1 cellular context compared by ENCODE assay signal in the genomic region with DNA sequence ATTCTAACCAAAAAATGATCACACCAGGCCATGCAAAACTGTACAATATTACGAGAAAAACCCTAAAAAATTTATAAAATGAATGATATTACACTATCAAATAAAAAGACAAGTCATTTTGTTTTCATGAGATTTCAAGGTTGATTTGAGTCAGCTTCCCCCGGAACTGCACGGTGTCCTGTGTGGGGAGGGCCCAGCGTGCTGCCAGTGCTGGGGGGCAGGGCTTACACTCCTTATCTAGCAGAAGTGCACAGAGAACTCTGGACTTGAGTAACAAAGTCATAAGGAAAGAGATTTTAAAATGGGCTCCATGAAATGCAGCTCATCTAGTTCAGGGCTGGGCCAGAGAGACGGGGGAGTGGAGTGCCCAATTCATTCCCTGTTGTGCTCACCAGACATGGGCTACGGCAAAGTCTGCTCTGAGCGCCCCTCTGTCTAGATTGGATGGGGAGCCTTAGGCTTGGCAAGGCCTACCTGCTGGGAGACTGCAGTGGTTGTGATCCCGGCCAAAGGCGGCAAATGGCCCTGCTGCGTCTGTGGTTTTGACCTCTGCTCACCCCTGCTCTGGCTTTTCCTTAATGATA.
A peak's percentile ranks its signal among the peaks of the same experiment; 100 is the strongest.
TF ChIP-seq lines count a peak whose summit lies in the region.

No MANE protein-coding gene starts in this region.

TF ChIP-seq in K562, 482 proteins besides CTCF, POLR2A, EP300 and RAD21 (continued from another document and continues in another):
- TF ChIP-seq ZNF407 (IDR thresholded peaks at IDR 0.05; ENCODE audit: low read depth) (no peak), SREBF2 (CRISPR knock-in tag; IDR thresholded peaks at IDR 0.05) (no peak), DNMT1 (IDR thresholded peaks at IDR 0.05) (no peak), KLF1 (tag; IDR thresholded peaks at IDR 0.05) (peak; percentile 50; the same call in 1 of the 2 replicates), ZNF133 (CRISPR knock-in tag; IDR thresholded peaks at IDR 0.05) (no peak), ZNF384 (IDR thresholded peaks at IDR 0.05; ENCODE audit: low read depth, low read length) (no peak), ZNF354B (CRISPR knock-in tag; IDR thresholded peaks at IDR 0.05) (no peak), ZNF780A (CRISPR knock-in tag; IDR thresholded peaks at IDR 0.05) (no peak), MAX (CRISPR knock-in tag; IDR thresholded peaks at IDR 0.05) (no peak), XRCC4 (IDR thresholded peaks at IDR 0.05; ENCODE audit: extremely low read depth, insufficient read depth, insufficient read length) (no peak), HMGN3 (IDR thresholded peaks at IDR 0.05; ENCODE audit: borderline replicate concordance, extremely low read depth, insufficient read length, low read depth, low read length) (no peak), EZH2 (IDR thresholded peaks at IDR 0.05; ENCODE audit: borderline replicate concordance, low read depth, low read length) (no peak), ZNF212 (CRISPR knock-in tag; IDR thresholded peaks at IDR 0.05) (no peak), HNRNPLL (IDR thresholded peaks at IDR 0.05; ENCODE audit: low read depth, low read length, poor library complexity, severe bottlenecking) (no peak), HOXB6 (CRISPR knock-in tag; IDR thresholded peaks at IDR 0.05; ENCODE audit: borderline replicate concordance) (no peak), SRSF3 (IDR thresholded peaks at IDR 0.05; ENCODE audit: insufficient read depth, low read length) (no peak), BACH1 (tag; IDR thresholded peaks at IDR 0.05) (no peak), SMARCC2 (IDR thresholded peaks at IDR 0.05; ENCODE audit: low read depth) (0 out of 2 replicates have a peak, but pooled peaks have one; percentile 38), ZNF395 (CRISPR knock-in tag; IDR thresholded peaks at IDR 0.05) (0 out of 2 replicates have a peak, but pooled peaks have one; percentile 26), RHOXF2B (CRISPR knock-in tag; conservative IDR thresholded peaks at IDR 0.05) (no peak), E2F4 (CRISPR knock-in tag; IDR thresholded peaks at IDR 0.05; ENCODE audit: low read depth) (no peak), RBM39 (optimal IDR thresholded peaks at IDR 0.05; ENCODE audit: low read depth, low read length) (no peak), CAMTA2 (CRISPR knock-in tag; conservative IDR thresholded peaks at IDR 0.05) (no peak), ZSCAN29 (IDR thresholded peaks at IDR 0.05) (no peak), NR1H2 (CRISPR knock-in tag; IDR thresholded peaks at IDR 0.05) (no peak), FOXO4 (CRISPR knock-in tag; IDR thresholded peaks at IDR 0.05) (no peak), MAFF (IDR thresholded peaks at IDR 0.05; ENCODE audit: low read length) (no peak), U2AF2 (optimal IDR thresholded peaks at IDR 0.05; ENCODE audit: low read depth, low read length) (no peak), FOS (IDR thresholded peaks at IDR 0.05; ENCODE audit: extremely low read depth, insufficient read length) (no peak), PRPF4 (IDR thresholded peaks at IDR 0.05; ENCODE audit: insufficient read depth, low read depth, low read length, poor library complexity, severe bottlenecking) (no peak), SLC30A9 (CRISPR knock-in tag; IDR thresholded peaks at IDR 0.05) (no peak), L3MBTL2 (IDR thresholded peaks at IDR 0.05) (no peak; the same call in 1 of the 2 replicates), USF2 (CRISPR knock-in tag; IDR thresholded peaks at IDR 0.05) (no peak), PRDM10 (IDR thresholded peaks at IDR 0.05; ENCODE audit: partially characterized antibody) (peak; percentile 27)
- TF ChIP-seq, protein P1, sequence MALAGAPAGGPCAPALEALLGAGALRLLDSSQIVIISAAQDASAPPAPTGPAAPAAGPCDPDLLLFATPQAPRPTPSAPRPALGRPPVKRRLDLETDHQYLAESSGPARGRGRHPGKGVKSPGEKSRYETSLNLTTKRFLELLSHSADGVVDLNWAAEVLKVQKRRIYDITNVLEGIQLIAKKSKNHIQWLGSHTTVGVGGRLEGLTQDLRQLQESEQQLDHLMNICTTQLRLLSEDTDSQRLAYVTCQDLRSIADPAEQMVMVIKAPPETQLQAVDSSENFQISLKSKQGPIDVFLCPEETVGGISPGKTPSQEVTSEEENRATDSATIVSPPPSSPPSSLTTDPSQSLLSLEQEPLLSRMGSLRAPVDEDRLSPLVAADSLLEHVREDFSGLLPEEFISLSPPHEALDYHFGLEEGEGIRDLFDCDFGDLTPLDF (CRISPR knock-in tag; IDR thresholded peaks at IDR 0.05): no peak
- TF ChIP-seq, protein P2, sequence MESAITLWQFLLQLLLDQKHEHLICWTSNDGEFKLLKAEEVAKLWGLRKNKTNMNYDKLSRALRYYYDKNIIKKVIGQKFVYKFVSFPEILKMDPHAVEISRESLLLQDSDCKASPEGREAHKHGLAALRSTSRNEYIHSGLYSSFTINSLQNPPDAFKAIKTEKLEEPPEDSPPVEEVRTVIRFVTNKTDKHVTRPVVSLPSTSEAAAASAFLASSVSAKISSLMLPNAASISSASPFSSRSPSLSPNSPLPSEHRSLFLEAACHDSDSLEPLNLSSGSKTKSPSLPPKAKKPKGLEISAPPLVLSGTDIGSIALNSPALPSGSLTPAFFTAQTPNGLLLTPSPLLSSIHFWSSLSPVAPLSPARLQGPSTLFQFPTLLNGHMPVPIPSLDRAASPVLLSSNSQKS (CRISPR knock-in tag; IDR thresholded peaks at IDR 0.05): no peak
- TF ChIP-seq, protein P3, sequence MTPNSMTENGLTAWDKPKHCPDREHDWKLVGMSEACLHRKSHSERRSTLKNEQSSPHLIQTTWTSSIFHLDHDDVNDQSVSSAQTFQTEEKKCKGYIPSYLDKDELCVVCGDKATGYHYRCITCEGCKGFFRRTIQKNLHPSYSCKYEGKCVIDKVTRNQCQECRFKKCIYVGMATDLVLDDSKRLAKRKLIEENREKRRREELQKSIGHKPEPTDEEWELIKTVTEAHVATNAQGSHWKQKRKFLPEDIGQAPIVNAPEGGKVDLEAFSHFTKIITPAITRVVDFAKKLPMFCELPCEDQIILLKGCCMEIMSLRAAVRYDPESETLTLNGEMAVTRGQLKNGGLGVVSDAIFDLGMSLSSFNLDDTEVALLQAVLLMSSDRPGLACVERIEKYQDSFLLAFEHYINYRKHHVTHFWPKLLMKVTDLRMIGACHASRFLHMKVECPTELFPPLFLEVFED (CRISPR knock-in tag; conservative IDR thresholded peaks at IDR 0.05): no peak
